In genomic region chr17:55728833-55729232, GRCh38 we compare ENCODE assay signal across 24 cellular contexts. TPM values are rescaled to one million over a fixed set of nuclear protein-coding genes. Genes with fewer than 3 reads are reported as not detected.
A peak's percentile ranks its signal among the peaks of the same experiment; 100 is the strongest.
DNase-seq lines count a peak whose midpoint lies in the region; FAIRE-seq and TF ChIP-seq lines count a peak whose summit lies in the region.
"Had no signal": no experiment of that assay in that cellular context is flagged by ENCODE, and none has a peak within 500 bp of the region (broad histone marks: within the 10 kb centered on the region; RNA-seq: fewer than 3 reads in every experiment).

No MANE protein-coding gene starts in this region.

- TF ChIP-seq EP300 in sigmoid colon (IDR thresholded peaks at IDR 0.05) = no peak

- no peaks in the 10 kb centered on the region for H3K27me3 ChIP-seq in ACC112 (ENCODE audit: insufficient read depth, low read length)
- no peaks in the 10 kb centered on the region for H3K27me3 ChIP-seq in sigmoid colon

- TF ChIP-seq CTCF in fibroblast of villous mesenchyme (IDR thresholded peaks at IDR 0.05; ENCODE audit: insufficient read depth, low read depth, low read length) (no peak), sigmoid colon (IDR thresholded peaks at IDR 0.05) (no peak), GM13977 (IDR thresholded peaks at IDR 0.05; ENCODE audit: extremely low read depth, insufficient read depth, missing control alignments) (no peak), D721Med (IDR thresholded peaks at IDR 0.05; ENCODE audit: insufficient read depth, missing control alignments) (no peak)

- 76 to 81% methylated on average over 5 of the region's 5 CpGs for WGBS in sigmoid colon, 2 donors

- H2AFZ ChIP-seq in ACC112 (ENCODE audit: low read length, unreplicated experiment) = peak overlapping the region; percentile 24

- in situ Hi-C loops in GM13977 (cut with MboI; ENCODE audit: low pct_unique_long_range_greater_than_20kb, low sequenced_read_pairs, unreplicated experiment) = no loop called here

- intact Hi-C loops in sigmoid colon (cut with DNase I) = loop anchor here (10.0 kb wide), 2 partner anchors 314 to 374 kb away; no protein-coding TSS in a partner anchor

- H3K79me2 ChIP-seq in ACC112 (ENCODE audit: control insufficient read depth, insufficient read depth, low read length, unreplicated experiment) = peaks cover 3% of the 10 kb centered on the region

- no peak overlapping the region for H3K4me3 ChIP-seq in ACC112 (ENCODE audit: low read depth, low read length)
- no peak overlapping the region for H3K4me3 ChIP-seq in fibroblast of villous mesenchyme (ENCODE audit: low read depth, low read length)
- H3K4me3 ChIP-seq in sigmoid colon = no peak overlapping the region

- no peak for FAIRE-seq in D721Med (lab: Jason Lieb, UNC)
- FAIRE-seq: endothelial cell of umbilical vein, G401.6 had no signal

- TF ChIP-seq POLR2A in sigmoid colon (IDR thresholded peaks at IDR 0.05) = no peak

- H3K4me1 ChIP-seq in ACC112 (ENCODE audit: control insufficient read depth, insufficient read depth, low read length, unreplicated experiment) = peaks cover 96% of the 10 kb centered on the region
- peaks cover 0 to 91% (median 80%) of the 10 kb centered on the region in 4 donors for H3K4me1 ChIP-seq in sigmoid colon

- H3K27ac ChIP-seq in ACC112 (ENCODE audit: low read depth, low read length) = peak overlapping the region; percentile 96
- peak overlapping the region in 3 of 4 donors; percentile 80 to 85 (median 82) for H3K27ac ChIP-seq in sigmoid colon

- DNase-seq in MV-4-11 (lab: John Stamatoyannopoulos, UW) (peak; percentile 28), fibroblast of villous mesenchyme (ENCODE audit: low read depth) (peak; percentile 89), sigmoid colon (no peak), UCSD-AML1 (lab: John Stamatoyannopoulos, UW; ENCODE audit: unreplicated experiment) (no peak), germinal center (ENCODE audit: low spot score) (no peak), GM13977 (ENCODE audit: low spot score) (no peak), D721Med (ENCODE audit: insufficient read length, low spot score) (no peak)
- DNase-seq: activated CD8-positive, alpha-beta memory T cell treated with anti-CD3 and anti-CD28 coated beads, Interleukin-2, amount 50 U/mL, for 48 hours; activated gamma-delta T cell; dermis blood vessel endothelial cell; DMS 273 treated with DMSO at 0.1 percent for 48 hours; foreskin melanocyte; kidney glomerular epithelial cell; midbrain; NCI-H187; NCI-H2227 treated with DMSO at 0.1 percent for 48 hours; NCI-H748 treated with DMSO at 0.1 percent for 48 hours; Right ventricle myocardium superior; stimulated activated CD4-positive, alpha-beta T cell treated with anti-CD3 and anti-CD28 coated beads, Interleukin-12 subunit alpha, Interleukin-12 subunit beta, amount 100 ng/mL, for 4 hours had no signal

- no peaks in the 10 kb centered on the region for H3K9me3 ChIP-seq in sigmoid colon

- H3K36me3 ChIP-seq in ACC112 (ENCODE audit: insufficient read depth, low read length) = no peaks in the 10 kb centered on the region
- H3K36me3 ChIP-seq in sigmoid colon = no peaks in the 10 kb centered on the region

RNA-seq across cellular contexts. Expression of gene TMEM100, which starts 6.2 kb away (rescaled TPM):
- total RNA-seq in fibroblast of villous mesenchyme (under 0.01 and 1.3 TPM in 2 replicates), sigmoid colon (10 to 100 TPM in 3 of 4 donors, 1 to 10 TPM in 1; 9.0 to 25.0 (median 15.3) TPM)
- polyA plus RNA-seq in sigmoid colon = 1 to 10 TPM; 2.5 to 7.1 (median 5.4) TPM
- total RNA-seq: bronchial epithelial cell, endothelial cell of umbilical vein had no signal
- polyA plus RNA-seq: CD14-positive monocyte, endothelial cell of umbilical vein had no signal

RNA-seq across cellular contexts. Expression of gene PCTP, which starts 22.0 kb away (rescaled TPM):
- 11.2 and 13.9 TPM in 2 replicates for total RNA-seq in fibroblast of villous mesenchyme
- 10 to 100 TPM; 20.8 to 25.0 (median 23.9) TPM for total RNA-seq in sigmoid colon
- 10 to 100 TPM; 28.9 to 64.7 (median 45.0) TPM for polyA plus RNA-seq in sigmoid colon

Comparison
In these comparisons a context has a peak if more than half of its experiments do, and no peak if none do; other contexts are left out.
1. DNase-seq: peak in MV-4-11 (single experiment) and fibroblast of villous mesenchyme (single experiment); none in sigmoid colon (single experiment), UCSD-AML1 (single experiment), germinal center (single experiment), GM13977 (single experiment) and D721Med (single experiment).